ENCODE assay signal across 14 cellular contexts in the genomic region with DNA sequence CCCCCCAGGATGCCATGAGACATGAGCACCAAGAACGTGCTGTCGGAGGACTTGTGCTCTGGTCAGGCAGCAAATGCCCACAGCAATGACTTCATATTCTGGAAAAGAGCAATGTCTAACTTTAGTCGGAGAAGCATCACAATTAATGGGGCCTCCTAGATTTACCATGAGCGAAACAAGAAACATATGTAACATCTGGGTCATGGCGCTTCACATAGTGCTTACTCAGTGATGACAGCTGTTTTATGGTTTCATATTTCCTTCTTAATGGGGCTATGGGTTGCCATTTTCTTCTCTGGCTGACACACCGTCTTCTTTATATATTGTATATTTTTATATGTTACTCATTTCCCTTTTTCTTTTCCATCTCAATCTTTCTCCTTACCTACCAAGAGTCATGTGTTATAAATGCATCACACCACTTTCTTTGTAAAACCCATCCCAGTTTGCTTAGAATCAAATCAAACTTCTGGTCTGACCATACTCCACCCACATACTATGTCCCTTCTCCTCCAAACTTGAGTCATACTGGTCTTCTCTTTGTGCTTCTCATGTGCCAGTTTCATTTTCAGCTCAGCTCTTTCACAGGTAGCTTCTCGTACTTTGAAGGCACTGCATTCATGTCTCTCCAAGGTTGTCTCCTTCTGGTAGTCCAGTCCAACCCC. TPM values are rescaled to one million over a fixed set of nuclear protein-coding genes. Genes with fewer than 3 reads are reported as not detected.
DNase-seq lines count a peak whose midpoint lies in the region; ATAC-seq and TF ChIP-seq lines count a peak whose summit lies in the region.
"Had no signal": no experiment of that assay in that cellular context is flagged by ENCODE, and none has a peak within 500 bp of the region (broad histone marks: within the 10 kb centered on the region; RNA-seq: fewer than 3 reads in every experiment).

No MANE protein-coding gene starts in this region.

- ATAC-seq in GM18867 (IDR thresholded peaks at IDR 0.05; ENCODE audit: unreplicated experiment) (peak; percentile 97), GM21529 (IDR thresholded peaks at IDR 0.05; ENCODE audit: unreplicated experiment) (peak; percentile 78), HG03439 (IDR thresholded peaks at IDR 0.05; ENCODE audit: unreplicated experiment) (peak; percentile 90)

- no peak overlapping the region for H3K4me3 ChIP-seq in fibroblast of the aortic adventitia (ENCODE audit: low read depth, low read length)
- H3K4me3 ChIP-seq in A673 (ENCODE audit: low read depth, low read length, poor library complexity, severe bottlenecking): no peak overlapping the region
- H3K4me3 ChIP-seq: left ventricle myocardium inferior, prostate gland had no signal

- no peaks in the 10 kb centered on the region for H3K36me3 ChIP-seq in A673 (ENCODE audit: insufficient read depth, low read length, poor library complexity, severe bottlenecking)
- H3K36me3 ChIP-seq: left ventricle myocardium inferior, prostate gland had no signal

- H3K27me3 ChIP-seq in A673 (replicated peaks; ENCODE audit: insufficient read depth, low read depth, low read length, poor library complexity): no peaks in the 10 kb centered on the region

- no TSS peak for BruUV-seq in A673 (replicated peaks; lab: Mats Ljungman, UMichigan)

- TF ChIP-seq CTCF in fibroblast of the aortic adventitia (IDR thresholded peaks at IDR 0.05; ENCODE audit: insufficient read depth, low read length) (no peak), A673 (conservative IDR thresholded peaks at IDR 0.05; ENCODE audit: low read depth, low read length) (no peak)

- intact Hi-C loops in A673 (cut with micrococcal nuclease; ENCODE audit: unreplicated experiment): no loop called here

- H3K9me3 ChIP-seq in A673 (ENCODE audit: low read depth, low read length, poor library complexity, severe bottlenecking): no peaks in the 10 kb centered on the region
- H3K9me3 ChIP-seq: left ventricle myocardium inferior, prostate gland had no signal

- no peaks in the 10 kb centered on the region for H3K4me1 ChIP-seq in A673 (ENCODE audit: insufficient read depth, low read length, poor library complexity, severe bottlenecking)
- H3K4me1 ChIP-seq: left ventricle myocardium inferior, prostate gland had no signal

- DNase-seq in fibroblast of the aortic adventitia (ENCODE audit: low read depth) (peak; percentile 22), A673 (ENCODE audit: low spot score) (no peak), Ammon's horn (ENCODE audit: low spot score) (no peak), NCI-H1417 (lab: John Stamatoyannopoulos, UW) (no peak)
- DNase-seq in activated naive CD4-positive, alpha-beta T cell treated with anti-CD3 and anti-CD28 coated beads, Interleukin-2, amount 50 U/mL, for 16 hours: no peak
- DNase-seq: erythroblast, H7, Karpas-422, left ventricle myocardium inferior, OCI-M1 had no signal

- POLR2A ChIA-PET in A673 (lab: Charles Lee; ENCODE audit: low non-redundant PET): no interaction called here

- CTCF ChIA-PET in A673 (lab: Charles Lee): no interaction called here

- H3K27ac ChIP-seq in A673 (ENCODE audit: low read depth, low read length, poor library complexity, severe bottlenecking): no peak overlapping the region
- H3K27ac ChIP-seq: left ventricle myocardium inferior, prostate gland had no signal

RNA-seq across cellular contexts. Expression of a gene that starts 9.4 kb away (rescaled TPM):
- total RNA-seq in fibroblast of the aortic adventitia (ENCODE audit: low replicate concordance) (0.18 TPM in 1 of 2 replicates, not detected in the other), A673 (2021) (not detected in 2 replicates)
- total RNA-seq: H7, left ventricle myocardium inferior had no signal
